1 cellular context compared by ENCODE assay signal in genomic region chr17:82458130-82458884, GRCh38.
TF ChIP-seq lines count a peak whose summit lies in the region.

TSS of gene NARF (plus strand) at chr17:82458741. CDS start at chr17:82458804, 63 bp downstream.

TF ChIP-seq in HepG2, 621 proteins besides CTCF, POLR2A, EP300 and RAD21 (continued from another document and continues in another):
- TF ChIP-seq, protein P1, sequence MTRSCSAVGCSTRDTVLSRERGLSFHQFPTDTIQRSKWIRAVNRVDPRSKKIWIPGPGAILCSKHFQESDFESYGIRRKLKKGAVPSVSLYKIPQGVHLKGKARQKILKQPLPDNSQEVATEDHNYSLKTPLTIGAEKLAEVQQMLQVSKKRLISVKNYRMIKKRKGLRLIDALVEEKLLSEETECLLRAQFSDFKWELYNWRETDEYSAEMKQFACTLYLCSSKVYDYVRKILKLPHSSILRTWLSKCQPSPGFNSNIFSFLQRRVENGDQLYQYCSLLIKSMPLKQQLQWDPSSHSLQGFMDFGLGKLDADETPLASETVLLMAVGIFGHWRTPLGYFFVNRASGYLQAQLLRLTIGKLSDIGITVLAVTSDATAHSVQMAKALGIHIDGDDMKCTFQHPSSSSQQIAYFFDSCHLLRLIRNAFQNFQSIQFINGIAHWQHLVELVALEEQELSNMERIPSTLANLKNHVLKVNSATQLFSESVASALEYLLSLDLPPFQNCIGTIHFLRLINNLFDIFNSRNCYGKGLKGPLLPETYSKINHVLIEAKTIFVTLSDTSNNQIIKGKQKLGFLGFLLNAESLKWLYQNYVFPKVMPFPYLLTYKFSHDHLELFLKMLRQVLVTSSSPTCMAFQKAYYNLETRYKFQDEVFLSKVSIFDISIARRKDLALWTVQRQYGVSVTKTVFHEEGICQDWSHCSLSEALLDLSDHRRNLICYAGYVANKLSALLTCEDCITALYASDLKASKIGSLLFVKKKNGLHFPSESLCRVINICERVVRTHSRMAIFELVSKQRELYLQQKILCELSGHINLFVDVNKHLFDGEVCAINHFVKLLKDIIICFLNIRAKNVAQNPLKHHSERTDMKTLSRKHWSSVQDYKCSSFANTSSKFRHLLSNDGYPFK (CRISPR knock-in tag; IDR thresholded peaks at IDR 0.05; ENCODE audit: borderline replicate concordance): peak; percentile 97
- TF ChIP-seq KLF13 (CRISPR knock-in tag; IDR thresholded peaks at IDR 0.05) (0 out of 2 replicates have a peak, but pooled peaks have one; percentile 74), ZNF451 (CRISPR knock-in tag; IDR thresholded peaks at IDR 0.05) (peak; percentile 59; the same call in 1 of the 2 replicates), ZNF460 (CRISPR knock-in tag; IDR thresholded peaks at IDR 0.05; ENCODE audit: borderline replicate concordance) (no peak; the same call in 1 of the 2 replicates), ZNF598 (CRISPR knock-in tag; IDR thresholded peaks at IDR 0.05; ENCODE audit: borderline replicate concordance) (peak; percentile 64; the same call in 1 of the 2 replicates), ZNF629 (CRISPR knock-in tag; conservative IDR thresholded peaks at IDR 0.05) (peak; percentile 38; the same call in 1 of the 2 replicates), ZNF354B (CRISPR knock-in tag; IDR thresholded peaks at IDR 0.05) (no peak), MTA3 (CRISPR knock-in tag; IDR thresholded peaks at IDR 0.05) (no peak), ZNF256 (CRISPR knock-in tag; conservative IDR thresholded peaks at IDR 0.05) (0 out of 2 replicates have a peak, but pooled peaks have one; percentile 76), ZNF331 (CRISPR knock-in tag; IDR thresholded peaks at IDR 0.05) (peak; percentile 64), NR2C2 (CRISPR knock-in tag; IDR thresholded peaks at IDR 0.05; ENCODE audit: borderline replicate concordance) (peak; percentile 75), RBAK (CRISPR knock-in tag; IDR thresholded peaks at IDR 0.05) (no peak), SAFB2 (CRISPR knock-in tag; IDR thresholded peaks at IDR 0.05; ENCODE audit: borderline replicate concordance, low read depth) (no peak; the same call in 1 of the 2 replicates), SSRP1 (CRISPR knock-in tag; IDR thresholded peaks at IDR 0.05) (no peak), AHR (CRISPR knock-in tag; IDR thresholded peaks at IDR 0.05) (peak; percentile 92), ZNF274 (CRISPR knock-in tag; IDR thresholded peaks at IDR 0.05) (peak; percentile 70; the same call in 1 of the 2 replicates), SALL1 (CRISPR knock-in tag; IDR thresholded peaks at IDR 0.05) (peak; percentile 88), EHMT2 (IDR thresholded peaks at IDR 0.05; ENCODE audit: borderline replicate concordance, low read depth, low read length) (no peak), ELF1 (CRISPR knock-in tag; IDR thresholded peaks at IDR 0.05) (peak; percentile 98), ZNF749 (CRISPR knock-in tag; IDR thresholded peaks at IDR 0.05; ENCODE audit: borderline replicate concordance) (peak; percentile 82; the same call in 1 of the 2 replicates), ZNF782 (CRISPR knock-in tag; IDR thresholded peaks at IDR 0.05; ENCODE audit: borderline replicate concordance) (peak; percentile 95; the same call in 1 of the 2 replicates), PHF21A (CRISPR knock-in tag; IDR thresholded peaks at IDR 0.05) (peak; percentile 89), KMT2B (CRISPR knock-in tag; IDR thresholded peaks at IDR 0.05) (no peak; the same call in 1 of the 2 replicates), GMEB2 (CRISPR knock-in tag; IDR thresholded peaks at IDR 0.05; ENCODE audit: low read depth) (peak; percentile 68; the same call in 1 of the 2 replicates), THAP11 (CRISPR knock-in tag; IDR thresholded peaks at IDR 0.05) (peak; percentile 86; the same call in 1 of the 2 replicates), ZFP36 (IDR thresholded peaks at IDR 0.05; ENCODE audit: borderline replicate concordance, low read depth, low read length, partially characterized antibody) (no peak), SIN3B (IDR thresholded peaks at IDR 0.05; ENCODE audit: low read length) (no peak), CHCHD3 (CRISPR knock-in tag; IDR thresholded peaks at IDR 0.05) (peak; percentile 31; the same call in 1 of the 2 replicates), CBX1 (IDR thresholded peaks at IDR 0.05; ENCODE audit: low read depth) (peak; percentile 66), RXRA (CRISPR knock-in tag; IDR thresholded peaks at IDR 0.05) (peak; percentile 74), CENPBD1 (CRISPR knock-in tag; IDR thresholded peaks at IDR 0.05; ENCODE audit: borderline replicate concordance, low read depth) (peak; percentile 39; the same call in 1 of the 2 replicates), JUNB (CRISPR knock-in tag; IDR thresholded peaks at IDR 0.05; ENCODE audit: borderline replicate concordance) (no peak), ATF7 (IDR thresholded peaks at IDR 0.05) (no peak), ATF7 (CRISPR knock-in tag; IDR thresholded peaks at IDR 0.05) (peak; percentile 84), IRX3 (CRISPR knock-in tag; IDR thresholded peaks at IDR 0.05; ENCODE audit: borderline replicate concordance, low read depth) (no peak; the same call in 1 of the 2 replicates), MIER3 (CRISPR knock-in tag; IDR thresholded peaks at IDR 0.05; ENCODE audit: borderline replicate concordance) (peak; percentile 36; the same call in 1 of the 2 replicates), ZNF788 (CRISPR knock-in tag; IDR thresholded peaks at IDR 0.05; ENCODE audit: borderline replicate concordance) (peak; percentile 94; the same call in 1 of the 2 replicates), CBX5 (CRISPR knock-in tag; IDR thresholded peaks at IDR 0.05; ENCODE audit: borderline replicate concordance) (no peak), CC2D1A (CRISPR knock-in tag; IDR thresholded peaks at IDR 0.05) (no peak), ADNP (CRISPR knock-in tag; IDR thresholded peaks at IDR 0.05) (no peak), RFX1 (IDR thresholded peaks at IDR 0.05) (no peak), ATM (IDR thresholded peaks at IDR 0.05; ENCODE audit: borderline replicate concordance) (no peak), HDAC6 (IDR thresholded peaks at IDR 0.05; ENCODE audit: low read depth, low read length) (no peak), TMF1 (CRISPR knock-in tag; IDR thresholded peaks at IDR 0.05; ENCODE audit: low read depth) (peak; percentile 95), PBX2 (CRISPR knock-in tag; IDR thresholded peaks at IDR 0.05) (peak; percentile 44; the same call in 1 of the 2 replicates), ZSCAN30 (CRISPR knock-in tag; IDR thresholded peaks at IDR 0.05) (no peak), ZNF33B (CRISPR knock-in tag; IDR thresholded peaks at IDR 0.05) (no peak; the same call in none of the 2 replicates), ZNF570 (CRISPR knock-in tag; IDR thresholded peaks at IDR 0.05; ENCODE audit: borderline replicate concordance) (no peak; the same call in 1 of the 2 replicates), KAT2B (IDR thresholded peaks at IDR 0.05; ENCODE audit: borderline replicate concordance, low read depth, low read length) (no peak), MXI1 (IDR thresholded peaks at IDR 0.05; ENCODE audit: borderline replicate concordance, low read depth, low read length) (peak; percentile 73; the same call in 2 of the 3 replicates), ZNF24 (IDR thresholded peaks at IDR 0.05) (0 out of 2 replicates have a peak, but pooled peaks have one; percentile 53), MAFK (conservative IDR thresholded peaks at IDR 0.05 in 1 of 2, IDR thresholded peaks at IDR 0.05 in 1 of 2; ENCODE audit: low read length in 2 of 2) (no peak), RFX5 (IDR thresholded peaks at IDR 0.05; ENCODE audit: low read depth, low read length) (no peak)
- TF ChIP-seq, protein P2, sequence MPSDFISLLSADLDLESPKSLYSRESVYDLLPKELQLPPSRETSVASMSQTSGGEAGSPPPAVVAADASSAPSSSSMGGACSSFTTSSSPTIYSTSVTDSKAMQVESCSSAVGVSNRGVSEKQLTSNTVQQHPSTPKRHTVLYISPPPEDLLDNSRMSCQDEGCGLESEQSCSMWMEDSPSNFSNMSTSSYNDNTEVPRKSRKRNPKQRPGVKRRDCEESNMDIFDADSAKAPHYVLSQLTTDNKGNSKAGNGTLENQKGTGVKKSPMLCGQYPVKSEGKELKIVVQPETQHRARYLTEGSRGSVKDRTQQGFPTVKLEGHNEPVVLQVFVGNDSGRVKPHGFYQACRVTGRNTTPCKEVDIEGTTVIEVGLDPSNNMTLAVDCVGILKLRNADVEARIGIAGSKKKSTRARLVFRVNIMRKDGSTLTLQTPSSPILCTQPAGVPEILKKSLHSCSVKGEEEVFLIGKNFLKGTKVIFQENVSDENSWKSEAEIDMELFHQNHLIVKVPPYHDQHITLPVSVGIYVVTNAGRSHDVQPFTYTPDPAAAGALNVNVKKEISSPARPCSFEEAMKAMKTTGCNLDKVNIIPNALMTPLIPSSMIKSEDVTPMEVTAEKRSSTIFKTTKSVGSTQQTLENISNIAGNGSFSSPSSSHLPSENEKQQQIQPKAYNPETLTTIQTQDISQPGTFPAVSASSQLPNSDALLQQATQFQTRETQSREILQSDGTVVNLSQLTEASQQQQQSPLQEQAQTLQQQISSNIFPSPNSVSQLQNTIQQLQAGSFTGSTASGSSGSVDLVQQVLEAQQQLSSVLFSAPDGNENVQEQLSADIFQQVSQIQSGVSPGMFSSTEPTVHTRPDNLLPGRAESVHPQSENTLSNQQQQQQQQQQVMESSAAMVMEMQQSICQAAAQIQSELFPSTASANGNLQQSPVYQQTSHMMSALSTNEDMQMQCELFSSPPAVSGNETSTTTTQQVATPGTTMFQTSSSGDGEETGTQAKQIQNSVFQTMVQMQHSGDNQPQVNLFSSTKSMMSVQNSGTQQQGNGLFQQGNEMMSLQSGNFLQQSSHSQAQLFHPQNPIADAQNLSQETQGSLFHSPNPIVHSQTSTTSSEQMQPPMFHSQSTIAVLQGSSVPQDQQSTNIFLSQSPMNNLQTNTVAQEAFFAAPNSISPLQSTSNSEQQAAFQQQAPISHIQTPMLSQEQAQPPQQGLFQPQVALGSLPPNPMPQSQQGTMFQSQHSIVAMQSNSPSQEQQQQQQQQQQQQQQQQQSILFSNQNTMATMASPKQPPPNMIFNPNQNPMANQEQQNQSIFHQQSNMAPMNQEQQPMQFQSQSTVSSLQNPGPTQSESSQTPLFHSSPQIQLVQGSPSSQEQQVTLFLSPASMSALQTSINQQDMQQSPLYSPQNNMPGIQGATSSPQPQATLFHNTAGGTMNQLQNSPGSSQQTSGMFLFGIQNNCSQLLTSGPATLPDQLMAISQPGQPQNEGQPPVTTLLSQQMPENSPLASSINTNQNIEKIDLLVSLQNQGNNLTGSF (CRISPR knock-in tag; IDR thresholded peaks at IDR 0.05): peak; percentile 75; the same call in 1 of the 2 replicates
- TF ChIP-seq, protein P3, sequence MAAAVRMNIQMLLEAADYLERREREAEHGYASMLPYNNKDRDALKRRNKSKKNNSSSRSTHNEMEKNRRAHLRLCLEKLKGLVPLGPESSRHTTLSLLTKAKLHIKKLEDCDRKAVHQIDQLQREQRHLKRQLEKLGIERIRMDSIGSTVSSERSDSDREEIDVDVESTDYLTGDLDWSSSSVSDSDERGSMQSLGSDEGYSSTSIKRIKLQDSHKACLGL (CRISPR knock-in tag; IDR thresholded peaks at IDR 0.05): peak; percentile 88
- TF ChIP-seq, protein P4, sequence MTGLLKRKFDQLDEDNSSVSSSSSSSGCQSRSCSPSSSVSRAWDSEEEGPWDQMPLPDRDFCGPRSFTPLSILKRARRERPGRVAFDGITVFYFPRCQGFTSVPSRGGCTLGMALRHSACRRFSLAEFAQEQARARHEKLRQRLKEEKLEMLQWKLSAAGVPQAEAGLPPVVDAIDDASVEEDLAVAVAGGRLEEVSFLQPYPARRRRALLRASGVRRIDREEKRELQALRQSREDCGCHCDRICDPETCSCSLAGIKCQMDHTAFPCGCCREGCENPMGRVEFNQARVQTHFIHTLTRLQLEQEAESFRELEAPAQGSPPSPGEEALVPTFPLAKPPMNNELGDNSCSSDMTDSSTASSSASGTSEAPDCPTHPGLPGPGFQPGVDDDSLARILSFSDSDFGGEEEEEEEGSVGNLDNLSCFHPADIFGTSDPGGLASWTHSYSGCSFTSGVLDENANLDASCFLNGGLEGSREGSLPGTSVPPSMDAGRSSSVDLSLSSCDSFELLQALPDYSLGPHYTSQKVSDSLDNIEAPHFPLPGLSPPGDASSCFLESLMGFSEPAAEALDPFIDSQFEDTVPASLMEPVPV (CRISPR knock-in tag; IDR thresholded peaks at IDR 0.05): peak; percentile 84; the same call in 1 of the 2 replicates
- TF ChIP-seq, protein P5, sequence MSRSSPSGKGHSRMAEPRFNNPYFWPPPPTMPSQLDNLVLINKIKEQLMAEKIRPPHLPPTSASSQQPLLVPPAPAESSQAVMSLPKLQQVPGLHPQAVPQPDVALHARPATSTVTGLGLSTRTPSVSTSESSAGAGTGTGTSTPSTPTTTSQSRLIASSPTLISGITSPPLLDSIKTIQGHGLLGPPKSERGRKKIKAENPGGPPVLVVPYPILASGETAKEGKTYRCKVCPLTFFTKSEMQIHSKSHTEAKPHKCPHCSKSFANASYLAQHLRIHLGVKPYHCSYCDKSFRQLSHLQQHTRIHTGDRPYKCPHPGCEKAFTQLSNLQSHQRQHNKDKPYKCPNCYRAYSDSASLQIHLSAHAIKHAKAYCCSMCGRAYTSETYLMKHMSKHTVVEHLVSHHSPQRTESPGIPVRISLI (CRISPR knock-in tag; IDR thresholded peaks at IDR 0.05; ENCODE audit: borderline replicate concordance): peak; percentile 74; the same call in 1 of the 2 replicates
